8 cellular contexts compared by ENCODE assay signal in genomic region chr7:18508441-18509427, GRCh38. TPM values are rescaled to one million over a fixed set of nuclear protein-coding genes. Genes with fewer than 3 reads are reported as not detected.
DNase-seq lines count a peak whose midpoint lies in the region; ATAC-seq, FAIRE-seq and TF ChIP-seq lines count a peak whose summit lies in the region.

No MANE protein-coding gene starts in this region.

- dilution Hi-C loops in IMR-90 (cut with HindIII; ENCODE audit: low sequenced_read_pairs, unreplicated experiment) (no loop called here), mammary epithelial cell (cut with HindIII; ENCODE audit: low sequenced_read_pairs) (no loop called here)

- CTCF ChIA-PET in IMR-90 (lab: Yijun Ruan, JAX): interaction anchor here (0.7 kb wide), 1 partner anchor 9 kb away, joined by 3 read pairs; no protein-coding TSS in a partner anchor
- CTCF ChIA-PET in mammary epithelial cell (lab: Charles Lee; ENCODE audit: low non-redundant PET): interaction anchor here (0.6 kb wide), 1 partner anchor 55 kb away, joined by 6 read pairs; no protein-coding TSS in a partner anchor

- H3K4me2 ChIP-seq in GM23338 (no peak overlapping the region), IMR-90 (ENCODE audit: low read depth, low read length) (peak overlapping the region; percentile 99), mammary epithelial cell (ENCODE audit: insufficient read depth, low read depth, low read length) (peak overlapping the region; percentile 88)

- peak overlapping the region; percentile 99 for H2AK5ac ChIP-seq in IMR-90 (ENCODE audit: low read depth, low read length)

- H3K79me2 ChIP-seq in GM23338 (replicated peaks; ENCODE audit: insufficient read depth): no peaks in the 10 kb centered on the region
- H3K79me2 ChIP-seq in mammary epithelial cell (ENCODE audit: insufficient read depth, low read length): peaks cover 44% of the 10 kb centered on the region

- peak overlapping the region; percentile 99 for H2BK20ac ChIP-seq in IMR-90 (ENCODE audit: low read depth, low read length)

- BruUV-seq in IMR-90 (replicated peaks; lab: Mats Ljungman, UMichigan) (no TSS peak), mammary epithelial cell (replicated peaks; lab: Mats Ljungman, UMichigan) (TSS peak; percentile 85)

- H2AFZ ChIP-seq in GM23338: no peak overlapping the region
- peak overlapping the region; percentile 75 for H2AFZ ChIP-seq in IMR-90 (replicated peaks; ENCODE audit: low read length, poor library complexity)
- peak overlapping the region; percentile 51 for H2AFZ ChIP-seq in mammary epithelial cell (ENCODE audit: low read depth, low read length)

- H3K4me3 ChIP-seq in GM23338 (no peak overlapping the region), IMR-90 (ENCODE audit: insufficient read depth, low read depth, low read length) (peak overlapping the region; percentile 68; the same call in 1 of the 2 replicates), mammary epithelial cell (replicated peaks in 1 of 3; ENCODE audit: insufficient read depth in 1 of 3, low read depth in 2 of 3, low read length in 3 of 3) (peak overlapping the region; percentile 69 to 81 (median 74)), mucosa of descending colon (no peak overlapping the region)

- H3K9me3 ChIP-seq in IMR-90 (ENCODE audit: control insufficient read depth, insufficient read depth, low read length) (no peaks in the 10 kb centered on the region), mammary epithelial cell (replicated peaks; ENCODE audit: insufficient read depth, low read length) (no peaks in the 10 kb centered on the region), mucosa of descending colon (no peaks in the 10 kb centered on the region)

- H2BK15ac ChIP-seq in IMR-90 (ENCODE audit: low read depth, low read length): peak overlapping the region; percentile 98

- peak; percentile 68 for ATAC-seq in GM23338
- ATAC-seq in IMR-90 (ENCODE audit: low read depth): peak; percentile 95
- ATAC-seq in mucosa of descending colon: peak; percentile 93

- peaks cover 3 to 8% of the 10 kb centered on the region in 2 experiments; a peak in 2 of 4 replicates for H3K79me1 ChIP-seq in IMR-90 (ENCODE audit: low read depth in 1 of 2, low read length in 2 of 2)

- intact Hi-C loops in IMR-90 (cut with micrococcal nuclease) (no loop called here), mammary epithelial cell (cut with micrococcal nuclease) (loop anchor here (1.0 to 2.0 kb wide), 4 partner anchors 63 to 512 kb away; no protein-coding TSS in a partner anchor), mucosa of descending colon (cut with DNase I, micrococcal nuclease) (no loop called here)

- WGBS in IMR-90 (ENCODE audit: extremely low coverage in 2 of 2, insufficient read length in 1 of 2), 2 experiments: no CpG with 5 or more reads among the region's 10 CpGs
- WGBS in mammary epithelial cell (ENCODE audit: low coverage, missing lambda C conversion rate): 1% methylated on average over 10 of the region's 10 CpGs

- peak overlapping the region; percentile 99 for H2AK9ac ChIP-seq in IMR-90 (replicated peaks; ENCODE audit: low read depth, low read length, poor library complexity)

- peak overlapping the region; percentile 85 to 100 for H4K8ac ChIP-seq in IMR-90 (ENCODE audit: low read depth in 2 of 2, low read length in 2 of 2)

- H4K91ac ChIP-seq in IMR-90 (ENCODE audit: insufficient read depth, low read depth, low read length): peak overlapping the region; percentile 99

- H4K20me1 ChIP-seq in GM23338 (replicated peaks; ENCODE audit: insufficient read depth) (no peaks in the 10 kb centered on the region), IMR-90 (ENCODE audit: insufficient read depth, low read length) (no peaks in the 10 kb centered on the region), mammary epithelial cell (ENCODE audit: insufficient read depth, low read length) (no peaks in the 10 kb centered on the region)

- peak overlapping the region; percentile 68 for H3K9ac ChIP-seq in IMR-90 (ENCODE audit: low read depth, low read length)
- H3K9ac ChIP-seq in mammary epithelial cell (ENCODE audit: insufficient read depth, low read length): peak overlapping the region; percentile 100

- peak overlapping the region; percentile 99 for H3K14ac ChIP-seq in IMR-90 (replicated peaks; ENCODE audit: low read depth, low read length)

- no peak for TF ChIP-seq RAD21 in IMR-90 (IDR thresholded peaks at IDR 0.05; ENCODE audit: low read length)

- H2BK5ac ChIP-seq in IMR-90 (ENCODE audit: low read depth, low read length, poor library complexity, severe bottlenecking): peak overlapping the region; percentile 100

- no peaks in the 10 kb centered on the region for H3K9me3 Mint-ChIP-seq in GM23338

- H3K4me1 Mint-ChIP-seq in GM23338: peaks cover 33% of the 10 kb centered on the region

- no peaks in the 10 kb centered on the region for H3K9me2 ChIP-seq in GM23338 (ENCODE audit: insufficient read depth)

- H3K27ac Mint-ChIP-seq in GM23338: peak overlapping the region; percentile 79

- no peak overlapping the region for H3K4me3 Mint-ChIP-seq in GM23338

- H3K36me3 Mint-ChIP-seq in GM23338 (ENCODE audit: low read depth): no peaks in the 10 kb centered on the region

- peak overlapping the region; percentile 96 for H3K56ac ChIP-seq in IMR-90 (ENCODE audit: extremely low read depth, insufficient read depth, low read length)

- TF ChIP-seq POLR2A in GM12892 (IDR thresholded peaks at IDR 0.05; ENCODE audit: low read depth, low read length): peak; percentile 60
- TF ChIP-seq POLR2A in IMR-90 (IDR thresholded peaks at IDR 0.05; ENCODE audit: low read depth, low read length): peak; percentile 90

- H3K36me3 ChIP-seq in GM23338 (ENCODE audit: insufficient read depth): no peaks in the 10 kb centered on the region
- no peaks in the 10 kb centered on the region for H3K36me3 ChIP-seq in IMR-90 (ENCODE audit: control insufficient read depth, insufficient read depth, low read length)
- no peaks in the 10 kb centered on the region for H3K36me3 ChIP-seq in mammary epithelial cell (ENCODE audit: insufficient read depth, low read length)
- no peaks in the 10 kb centered on the region for H3K36me3 ChIP-seq in mucosa of descending colon (ENCODE audit: low read depth)

- FAIRE-seq in GM12892 (lab: Jason Lieb, UNC): peak; percentile 96

- H3K18ac ChIP-seq in IMR-90 (ENCODE audit: low read depth, low read length): peak overlapping the region; percentile 99

- in situ Hi-C loops in IMR-90 (cut with MboI; ENCODE audit: low sequenced_read_pairs) (no loop called here), mammary epithelial cell (cut with MboI; ENCODE audit: low sequenced_read_pairs in 2 of 2) (loop anchor here in 1 of 2 donors (25.0 kb wide), 1 partner anchor 146 kb away; no protein-coding TSS in a partner anchor)

- H3K23ac ChIP-seq in IMR-90 (ENCODE audit: low read depth, low read length): peak overlapping the region; percentile 100

- no peaks in the 10 kb centered on the region for H3F3A ChIP-seq in GM23338 (replicated peaks; ENCODE audit: low read depth)

- no peak for TF ChIP-seq CTCF in GM23338 (conservative IDR thresholded peaks at IDR 0.05; ENCODE audit: low read depth in 2 of 2)
- no peak for TF ChIP-seq CTCF in IMR-90 (conservative IDR thresholded peaks at IDR 0.05; ENCODE audit: low read depth, low read length)
- no peak for TF ChIP-seq CTCF in mammary epithelial cell (conservative IDR thresholded peaks at IDR 0.05 in 1 of 2, IDR thresholded peaks at IDR 0.05 in 1 of 2; ENCODE audit: extremely low read depth in 1 of 2, insufficient read depth in 1 of 2, low read depth in 1 of 2, low read length in 2 of 2)
- TF ChIP-seq CTCF in mucosa of descending colon (IDR thresholded peaks at IDR 0.05): no peak

- H3K4ac ChIP-seq in IMR-90 (ENCODE audit: low read depth, low read length): peak overlapping the region; percentile 100

- H3K27ac ChIP-seq in GM23338 (ENCODE audit: low read depth) (peak overlapping the region; percentile 7; the same call in 1 of the 2 replicates), IMR-90 (ENCODE audit: insufficient read depth, low read length) (peak overlapping the region; percentile 96), mammary epithelial cell (ENCODE audit: insufficient read depth, low read depth, low read length) (peak overlapping the region; percentile 100)

- H3K27me3 Mint-ChIP-seq in GM23338 (ENCODE audit: insufficient read depth, low read depth, poor library complexity): no peaks in the 10 kb centered on the region

- POLR2A ChIA-PET in IMR-90 (lab: Charles Lee; ENCODE audit: unreplicated experiment): no interaction called here

- peak overlapping the region; percentile 100 for H2BK120ac ChIP-seq in IMR-90 (ENCODE audit: low read depth, low read length)

- H3K27me3 ChIP-seq in GM23338 (ENCODE audit: insufficient read depth) (no peaks in the 10 kb centered on the region), IMR-90 (ENCODE audit: control insufficient read depth, insufficient read depth, low read length) (no peaks in the 10 kb centered on the region), mammary epithelial cell (ENCODE audit: insufficient read depth, low read length) (no peaks in the 10 kb centered on the region)

- DNase-seq in GM12892 (ENCODE audit: insufficient read length) (no peak), GM23338 (ENCODE audit: low spot score) (peak; percentile 60), IMR-90 (peak; percentile 98), mammary epithelial cell (peak; percentile 98), mucosa of descending colon (peak in 1 of 3 donors; percentile 27), NCI-H2029 treated with DMSO at 0.1 percent for 48 hours (lab: John Stamatoyannopoulos, UW) (no peak), GM19238 (ENCODE audit: insufficient read length, low spot score) (no peak), putamen (ENCODE audit: low spot score) (no peak)

- no peaks in the 10 kb centered on the region for H3K9me1 ChIP-seq in IMR-90 (ENCODE audit: insufficient read depth, low read length)

- H3K4me1 ChIP-seq in GM23338 (ENCODE audit: insufficient read depth) (peaks cover 8% of the 10 kb centered on the region), IMR-90 (ENCODE audit: control insufficient read depth, insufficient read depth, low read length) (peaks cover 2% of the 10 kb centered on the region; the same call in 1 of the 2 replicates), mammary epithelial cell (ENCODE audit: insufficient read depth, low read length) (peaks cover 13% of the 10 kb centered on the region), mucosa of descending colon (ENCODE audit: low read depth) (no peaks in the 10 kb centered on the region)

- peak overlapping the region; percentile 100 for H4K5ac ChIP-seq in IMR-90 (ENCODE audit: low read depth, low read length)

TF ChIP-seq in IMR-90, 13 proteins besides CTCF, POLR2A, EP300 and RAD21 (continues in another document):
- TF ChIP-seq CEBPB (IDR thresholded peaks at IDR 0.05; ENCODE audit: low read depth, low read length): 0 out of 2 replicates have a peak, but pooled peaks have one; percentile 26

RNA-seq across cellular contexts. Expression of gene HDAC9, which starts 13.2 kb away (rescaled TPM):
- 21.3 TPM for polyA plus RNA-seq in GM12892 (2012; ENCODE audit: missing spikeins)
- 11.0 and 18.5 TPM in 2 replicates for total RNA-seq in GM23338 (2014; rRNA removed; shearing (Covaris generic))
- 5.7 and 8.3 TPM in 2 replicates for polyA plus RNA-seq in GM23338 (2016; fragmentation: Nextera tagmentation; extraction: Ambion mirVana)
- 24.2 and 24.7 TPM in 2 replicates for total RNA-seq in IMR-90 (2012; rRNA removed)
- polyA plus RNA-seq in IMR-90 (2012; rRNA removed): 4.3 TPM in 2 replicates
- polyA plus RNA-seq in IMR-90 (2012; cell fraction: cytosol; rRNA removed): 1.3 and 1.4 TPM in 2 replicates
- 2.1 and 8.5 TPM in 2 replicates for polyA plus RNA-seq in IMR-90 (2012; cell fraction: nucleus; rRNA removed; ENCODE audit: low replicate concordance)
- 10 to 100 TPM; 33.3 to 34.0 TPM for total RNA-seq in mammary epithelial cell
- polyA plus RNA-seq in mammary epithelial cell: 5.9 TPM
- polyA minus RNA-seq in mammary epithelial cell: 10.0 TPM
- 10 to 100 TPM; 16.0 to 20.4 (median 17.5) TPM for total RNA-seq in mucosa of descending colon

Comparison
In these comparisons a context has a peak if more than half of its experiments do, and no peak if none do; other contexts are left out.
1. DNase-seq: peak in GM23338 (single experiment), IMR-90 (single experiment) and mammary epithelial cell (single experiment); none in GM12892 (single experiment), NCI-H2029 treated with DMSO at 0.1 percent for 48 hours (single experiment), GM19238 (single experiment) and putamen (single experiment).
2. H3K27ac ChIP-seq: peak in every context shown above with its lines; median percentile 100 in mammary epithelial cell; 96 in IMR-90; 7 in GM23338.
3. H3K4me3 ChIP-seq: peak in IMR-90 (single experiment) and mammary epithelial cell (3 of 3); none in GM23338 (single experiment) and mucosa of descending colon (single experiment).
4. Peak in every context shown above with its lines, with median percentiles within 50 percentile points of each other: ATAC-seq.